In genomic region chr1:204923209-204923608, GRCh38 we compare ENCODE assay signal across 23 cellular contexts. TPM values are rescaled to one million over a fixed set of nuclear protein-coding genes. Genes with fewer than 3 reads are reported as not detected.
DNase-seq lines count a peak whose midpoint lies in the region; ATAC-seq and TF ChIP-seq lines count a peak whose summit lies in the region.
"Had no signal": no experiment of that assay in that cellular context is flagged by ENCODE, and none has a peak within 500 bp of the region (broad histone marks: within the 10 kb centered on the region; RNA-seq: fewer than 3 reads in every experiment).

No MANE protein-coding gene starts in this region.

- WGBS in neuronal stem cell (ENCODE audit: extremely low coverage in 2 of 2, insufficient read length in 2 of 2, insufficient replicate concordance in 1 of 2), 2 donors: no CpG with 5 or more reads among the region's 9 CpGs
- 71 to 79% methylated on average over 7 to 9 of the region's 9 CpGs for WGBS in esophagus squamous epithelium, 2 donors

- no peak overlapping the region for H4K91ac ChIP-seq in neuronal stem cell (ENCODE audit: low read depth, low read length, poor library complexity)

- H3K27ac ChIP-seq in dorsolateral prefrontal cortex (peak overlapping the region in 54 of 59 donors; percentile 2 to 79 (median 60)), neuronal stem cell (replicated peaks; ENCODE audit: low read length) (no peak overlapping the region), esophagus squamous epithelium (no peak overlapping the region)
- H3K27ac ChIP-seq: breast epithelium, thyroid gland had no signal

- TF ChIP-seq POLR2A in esophagus squamous epithelium (IDR thresholded peaks at IDR 0.05): no peak

- no peak overlapping the region for H3K4me3 Mint-ChIP-seq in T-cell
- H3K4me3 Mint-ChIP-seq: CD8-positive, alpha-beta T cell; memory B cell; naive thymus-derived CD4-positive, alpha-beta T cell had no signal

- H3K14ac ChIP-seq in neuronal stem cell (ENCODE audit: low read length): no peak overlapping the region

- DNase-seq in G401 (ENCODE audit: low spot score): peak; percentile 35
- DNase-seq in NCI-H69 (lab: John Stamatoyannopoulos, UW): peak; percentile 84
- no peak for DNase-seq in dorsolateral prefrontal cortex
- DNase-seq in neuronal stem cell (ENCODE audit: low spot score): no peak
- no peak for DNase-seq in T-cell
- no peak for DNase-seq in esophagus squamous epithelium (lab: John Stamatoyannopoulos, UW)
- no peak for DNase-seq in effector CD8-positive, alpha-beta T cell (lab: John Stamatoyannopoulos, UW)
- DNase-seq: activated gamma-delta T cell; CD8-positive, alpha-beta T cell; NCI-H1092 treated with DMSO at 0.1 percent for 48 hours; NCI-H2107; PC-3; SIG-M5; stimulated activated CD4-positive, alpha-beta T cell treated with anti-CD3 and anti-CD28 coated beads, Interleukin-1b, Interleukin-23, amount 100 ng/mL, for 48 hours; stimulated activated naive CD4-positive, alpha-beta T cell; T-helper 1 cell; thyroid gland had no signal

- H2AK5ac ChIP-seq in neuronal stem cell (ENCODE audit: low read depth, low read length): no peak overlapping the region

- no peak overlapping the region for H3K4me2 ChIP-seq in neuronal stem cell (ENCODE audit: insufficient read depth, low read length, poor library complexity, severe bottlenecking)

- H3K18ac ChIP-seq in neuronal stem cell (ENCODE audit: low read length): peak overlapping the region; percentile 63

- CTCF ChIA-PET in T-cell (lab: Charles Lee): no interaction called here

- no peaks in the 10 kb centered on the region for H3K9me3 Mint-ChIP-seq in T-cell
- H3K9me3 Mint-ChIP-seq: CD8-positive, alpha-beta T cell; memory B cell; naive thymus-derived CD4-positive, alpha-beta T cell had no signal

- peaks cover 8 to 22% of the 10 kb centered on the region in 2 donors for H3K4me1 ChIP-seq in neuronal stem cell (ENCODE audit: control insufficient read depth in 2 of 2, insufficient read depth in 1 of 2, low read depth in 1 of 2, low read length in 2 of 2)
- H3K4me1 ChIP-seq in esophagus squamous epithelium: peaks cover 0 to 28% (median 0%) of the 10 kb centered on the region in 3 donors
- H3K4me1 ChIP-seq: breast epithelium, HAP-1, thyroid gland had no signal

- H3K4me3 ChIP-seq in dorsolateral prefrontal cortex (peak overlapping the region in 1 of 59 donors; percentile 7), neuronal stem cell (ENCODE audit: low read length in 2 of 2) (no peak overlapping the region), esophagus squamous epithelium (no peak overlapping the region)
- H3K4me3 ChIP-seq: breast epithelium, HAP-1, thyroid gland had no signal

- TF ChIP-seq CTCF in dorsolateral prefrontal cortex (IDR thresholded peaks at IDR 0.05 in 54 of 56, conservative IDR thresholded peaks at IDR 0.05 in 2 of 56; ENCODE audit: low read depth in 1 of 56, partially characterized antibody in 56 of 56) (no peak), esophagus squamous epithelium (IDR thresholded peaks at IDR 0.05) (no peak)

- POLR2A ChIA-PET in T-cell (lab: Charles Lee): no interaction called here

- no peaks in the 10 kb centered on the region for H3K4me1 Mint-ChIP-seq in T-cell
- H3K4me1 Mint-ChIP-seq: memory B cell had no signal

- no peak overlapping the region for H2BK12ac ChIP-seq in neuronal stem cell (ENCODE audit: low read length)

- H3K9ac ChIP-seq in neuronal stem cell (ENCODE audit: low read depth, low read length, poor library complexity): no peak overlapping the region

- no peak overlapping the region for H2AFZ ChIP-seq in neuronal stem cell (ENCODE audit: low read length)

- no peaks in the 10 kb centered on the region for H3K36me3 Mint-ChIP-seq in T-cell
- H3K36me3 Mint-ChIP-seq: CD8-positive, alpha-beta T cell; memory B cell; naive thymus-derived CD4-positive, alpha-beta T cell had no signal

- no peak overlapping the region for H3K27ac Mint-ChIP-seq in T-cell
- H3K27ac Mint-ChIP-seq: CD8-positive, alpha-beta T cell; memory B cell; naive thymus-derived CD4-positive, alpha-beta T cell had no signal

- in situ Hi-C loops in G401 (cut with HindIII; ENCODE audit: low sequenced_read_pairs): no loop called here

- no peak overlapping the region for H3K4ac ChIP-seq in neuronal stem cell (ENCODE audit: low read length)

- H3K27me3 Mint-ChIP-seq in T-cell: peaks cover 11 to 20% of the 10 kb centered on the region in 2 donors

- no peak overlapping the region for H2BK15ac ChIP-seq in neuronal stem cell (ENCODE audit: low read length)

- no peak overlapping the region for H2BK5ac ChIP-seq in neuronal stem cell (ENCODE audit: low read length)

- no peak overlapping the region for H2BK120ac ChIP-seq in neuronal stem cell (ENCODE audit: low read depth, low read length)

- H3K27me3 ChIP-seq in dorsolateral prefrontal cortex (no peaks in the 10 kb centered on the region), neuronal stem cell (ENCODE audit: control insufficient read depth in 3 of 3, insufficient read depth in 3 of 3, low read depth in 1 of 3, low read length in 3 of 3) (peaks cover 0 to 7% (median 0%) of the 10 kb centered on the region in 3 experiments), esophagus squamous epithelium (no peaks in the 10 kb centered on the region)
- H3K27me3 ChIP-seq: breast epithelium, thyroid gland had no signal

- H4K8ac ChIP-seq in neuronal stem cell (ENCODE audit: low read depth, low read length): no peak overlapping the region

- H3K23ac ChIP-seq in neuronal stem cell (ENCODE audit: low read depth, low read length, poor library complexity): no peak overlapping the region

- H3K9me3 ChIP-seq in neuronal stem cell (replicated peaks in 1 of 2; ENCODE audit: control insufficient read depth in 2 of 2, insufficient read depth in 1 of 2, low read depth in 1 of 2, low read length in 2 of 2) (no peaks in the 10 kb centered on the region), esophagus squamous epithelium (no peaks in the 10 kb centered on the region)
- H3K9me3 ChIP-seq: breast epithelium, HAP-1, thyroid gland had no signal

- H3K36me3 ChIP-seq in neuronal stem cell (replicated peaks in 1 of 2; ENCODE audit: control insufficient read depth in 2 of 2, insufficient read depth in 2 of 2, low read length in 2 of 2) (no peaks in the 10 kb centered on the region), esophagus squamous epithelium (peaks cover 0 to 19% (median 0%) of the 10 kb centered on the region in 3 donors)
- H3K36me3 ChIP-seq: breast epithelium, HAP-1, thyroid gland had no signal

- intact Hi-C loops in dorsolateral prefrontal cortex (cut with DNase I): no loop called here
- intact Hi-C loops in esophagus squamous epithelium (cut with DNase I): no loop called here

- no peak for ATAC-seq in T-cell (replicated peaks in 1 of 4)
- ATAC-seq: CD8-positive, alpha-beta T cell; naive thymus-derived CD4-positive, alpha-beta T cell; PC-3 had no signal

- no peaks in the 10 kb centered on the region for H3K79me1 ChIP-seq in neuronal stem cell (ENCODE audit: low read depth, low read length)

RNA-seq across cellular contexts. Expression of gene NFASC, which starts 52.5 kb away (rescaled TPM):
- not detected in 2 replicates for total RNA-seq in G401 (2014; rRNA removed; shearing (Covaris generic))
- total RNA-seq in dorsolateral prefrontal cortex: 100 to 1,000 TPM; 229 to 728 (median 364) TPM
- 1.2 TPM for polyA plus RNA-seq in neuronal stem cell (2013, experiment 1 of 2)
- 1.2 TPM for polyA plus RNA-seq in neuronal stem cell (2013, experiment 2 of 2)
- total RNA-seq in T-cell: under 1 TPM in 3 of 5 donors, not detected in 2; 0.13 to 0.35 (median 0.19) TPM
- total RNA-seq in esophagus squamous epithelium: 10 to 100 TPM in 2 of 4 donors, 1 to 10 TPM in 2; 6.3 to 15.1 (median 11.7) TPM
- total RNA-seq: CD8-positive, alpha-beta T cell; endothelial cell of umbilical vein; HT-29 had no signal
- polyA plus RNA-seq: endothelial cell of umbilical vein; naive thymus-derived CD4-positive, alpha-beta T cell had no signal

Comparison
In these comparisons a context has a peak if more than half of its experiments do, and no peak if none do; other contexts are left out.
1. DNase-seq: peak in G401 (single experiment) and NCI-H69 (single experiment); none in dorsolateral prefrontal cortex (0 of 10), neuronal stem cell (single experiment), T-cell (0 of 34), esophagus squamous epithelium (single experiment) and effector CD8-positive, alpha-beta T cell (single experiment).
2. H3K27ac ChIP-seq: peak in dorsolateral prefrontal cortex (54 of 59); none in neuronal stem cell (single experiment) and esophagus squamous epithelium (0 of 4).
3. RNA of gene NFASC, which starts 52.5 kb away (total RNA-seq): 229 to 728 TPM in dorsolateral prefrontal cortex; 6.3 to 15.1 TPM in esophagus squamous epithelium, 0.13 to 0.35 TPM in T-cell and not detected in G401; every median in the first group is over 10 times any median in the second.